In genomic region chr1:178951600-178951999, GRCh38 we compare ENCODE assay signal across 16 cellular contexts.
A peak's percentile ranks its signal among the peaks of the same experiment; 100 is the strongest.
DNase-seq lines count a peak whose midpoint lies in the region; ATAC-seq and TF ChIP-seq lines count a peak whose summit lies in the region.
"Had no signal": no experiment of that assay in that cellular context is flagged by ENCODE, and none has a peak within 500 bp of the region (broad histone marks: within the 10 kb centered on the region; RNA-seq: fewer than 3 reads in every experiment).

No MANE protein-coding gene starts in this region.

- no TSS peak for BruUV-seq in mammary epithelial cell (replicated peaks; lab: Mats Ljungman, UMichigan)

- no peak for TF ChIP-seq CTCF in GM23338 (conservative IDR thresholded peaks at IDR 0.05; ENCODE audit: low read depth in 2 of 2)
- TF ChIP-seq CTCF in body of pancreas (IDR thresholded peaks at IDR 0.05) = no peak
- TF ChIP-seq CTCF in prostate gland (IDR thresholded peaks at IDR 0.05) = no peak
- TF ChIP-seq CTCF in mammary epithelial cell (conservative IDR thresholded peaks at IDR 0.05 in 1 of 2, IDR thresholded peaks at IDR 0.05 in 1 of 2; ENCODE audit: extremely low read depth in 1 of 2, insufficient read depth in 1 of 2, low read depth in 1 of 2, low read length in 2 of 2) = no peak

- DNase-seq in GM23338 (ENCODE audit: low spot score) (no peak), body of pancreas (no peak), prostate gland (ENCODE audit: low spot score) (peak; percentile 51), mammary epithelial cell (no peak), ACHN (no peak), NCI-H1092 (lab: John Stamatoyannopoulos, UW) (no peak)
- DNase-seq: BE2C; CD4-positive, alpha-beta memory T cell; DMS153; DMS79 treated with DMSO at 0.1 percent for 48 hours; EL had no signal

- no peak overlapping the region for H3K27ac ChIP-seq in GM23338 (ENCODE audit: low read depth)
- H3K27ac ChIP-seq in body of pancreas = peak overlapping the region in 3 of 4 donors; percentile 63 to 79 (median 72)
- H3K27ac ChIP-seq in muscle layer of colon (ENCODE audit: low read depth, low read length) = peak overlapping the region; percentile 29
- peak overlapping the region in 1 of 2 donors; percentile 23 for H3K27ac ChIP-seq in prostate gland
- H3K27ac ChIP-seq in mammary epithelial cell (ENCODE audit: insufficient read depth, low read depth, low read length) = no peak overlapping the region
- H3K27ac ChIP-seq: C4-2B had no signal

- H3F3A ChIP-seq in GM23338 (replicated peaks; ENCODE audit: low read depth) = no peaks in the 10 kb centered on the region

- H3K9me2 ChIP-seq in GM23338 (ENCODE audit: insufficient read depth) = no peaks in the 10 kb centered on the region; the same call in 1 of the 2 replicates

- no peak overlapping the region for H3K4me2 ChIP-seq in GM23338
- H3K4me2 ChIP-seq in mammary epithelial cell (ENCODE audit: insufficient read depth, low read depth, low read length) = no peak overlapping the region

- H3K4me1 Mint-ChIP-seq in GM23338 = peaks cover under 1% of the 10 kb centered on the region; the same call in 1 of the 3 replicates
- H3K4me1 Mint-ChIP-seq: CD4-positive, alpha-beta memory T cell had no signal

- no peaks in the 10 kb centered on the region for H3K27me3 ChIP-seq in GM23338 (ENCODE audit: insufficient read depth)
- H3K27me3 ChIP-seq in body of pancreas = no peaks in the 10 kb centered on the region
- no peaks in the 10 kb centered on the region for H3K27me3 ChIP-seq in muscle layer of colon (ENCODE audit: control insufficient read depth in 1 of 2, insufficient read depth in 2 of 2, low read length in 2 of 2)
- no peaks in the 10 kb centered on the region for H3K27me3 ChIP-seq in prostate gland (replicated peaks; ENCODE audit: insufficient read depth)
- no peaks in the 10 kb centered on the region for H3K27me3 ChIP-seq in mammary epithelial cell (ENCODE audit: insufficient read depth, low read length)
- H3K27me3 ChIP-seq: BE2C had no signal

- 0 out of 2 replicates have a peak overlapping the region, but pooled peaks have one; percentile 76 for H3K27ac Mint-ChIP-seq in GM23338
- H3K27ac Mint-ChIP-seq: CD4-positive, alpha-beta memory T cell had no signal

- in situ Hi-C loops in mammary epithelial cell (cut with MboI; ENCODE audit: low sequenced_read_pairs in 2 of 2) (no loop called here), ACHN (cut with HindIII; ENCODE audit: low pct_ligation_motif_present, low pct_unique_long_range_greater_than_20kb, low sequenced_read_pairs) (no loop called here)

- ATAC-seq in GM23338 = no peak
- no peak for ATAC-seq in body of pancreas
- no peak for ATAC-seq in HG03139 (IDR thresholded peaks at IDR 0.05; ENCODE audit: unreplicated experiment)
- ATAC-seq: HCT116 had no signal

- no peaks in the 10 kb centered on the region for H3K4me1 ChIP-seq in GM23338 (ENCODE audit: insufficient read depth)
- peaks cover 18% of the 10 kb centered on the region for H3K4me1 ChIP-seq in body of pancreas
- peaks cover 50% of the 10 kb centered on the region for H3K4me1 ChIP-seq in muscle layer of colon (ENCODE audit: insufficient read depth, low read length)
- no peaks in the 10 kb centered on the region for H3K4me1 ChIP-seq in prostate gland (replicated peaks)
- H3K4me1 ChIP-seq in mammary epithelial cell (ENCODE audit: insufficient read depth, low read length) = no peaks in the 10 kb centered on the region
- H3K4me1 ChIP-seq: BE2C had no signal

- no peaks in the 10 kb centered on the region for H3K27me3 Mint-ChIP-seq in GM23338 (ENCODE audit: insufficient read depth, low read depth, poor library complexity)

- H3K9me3 Mint-ChIP-seq in GM23338 = no peaks in the 10 kb centered on the region; the same call in 2 of the 3 replicates
- H3K9me3 Mint-ChIP-seq: IgD-negative memory B cell had no signal

- intact Hi-C loops in body of pancreas (cut with DNase I) (no loop called here), prostate gland (cut with DNase I) (loop anchor here (5.0 kb wide), 1 partner anchor 79 kb away; the partner anchor contains the start of gene ANGPTL1), mammary epithelial cell (cut with micrococcal nuclease) (no loop called here)

- no peak overlapping the region for H2AFZ ChIP-seq in GM23338
- no peak overlapping the region for H2AFZ ChIP-seq in mammary epithelial cell (ENCODE audit: low read depth, low read length)

- no peak overlapping the region for H3K4me3 Mint-ChIP-seq in GM23338
- H3K4me3 Mint-ChIP-seq: CD4-positive, alpha-beta memory T cell; IgD-negative memory B cell had no signal

- WGBS in body of pancreas, 2 donors = 79 to 87% methylated on average over 4 of the region's 4 CpGs
- whole genome bisulfite sequencing in prostate gland = 21% methylated on average over 4 of the region's 4 CpGs
- 100% methylated on average over 4 of the region's 4 CpGs for WGBS in mammary epithelial cell (ENCODE audit: low coverage, missing lambda C conversion rate)

- H3K79me2 ChIP-seq in GM23338 (replicated peaks; ENCODE audit: insufficient read depth) (no peaks in the 10 kb centered on the region), mammary epithelial cell (ENCODE audit: insufficient read depth, low read length) (no peaks in the 10 kb centered on the region)

- H3K9ac ChIP-seq in muscle layer of colon (ENCODE audit: low read length) = no peak overlapping the region
- H3K9ac ChIP-seq in mammary epithelial cell (ENCODE audit: insufficient read depth, low read length) = no peak overlapping the region

- dilution Hi-C loops in mammary epithelial cell (cut with HindIII; ENCODE audit: low sequenced_read_pairs) = no loop called here

- H3K9me3 ChIP-seq in body of pancreas (no peaks in the 10 kb centered on the region), muscle layer of colon (ENCODE audit: low read length) (no peaks in the 10 kb centered on the region), prostate gland (no peaks in the 10 kb centered on the region), mammary epithelial cell (replicated peaks; ENCODE audit: insufficient read depth, low read length) (no peaks in the 10 kb centered on the region)
- H3K9me3 ChIP-seq: BE2C had no signal

- H4K20me1 ChIP-seq in GM23338 (replicated peaks; ENCODE audit: insufficient read depth) (no peaks in the 10 kb centered on the region), mammary epithelial cell (ENCODE audit: insufficient read depth, low read length) (no peaks in the 10 kb centered on the region)

- CTCF ChIA-PET in mammary epithelial cell (lab: Charles Lee; ENCODE audit: low non-redundant PET) = no interaction called here

- H3K36me3 ChIP-seq in GM23338 (ENCODE audit: insufficient read depth) = no peaks in the 10 kb centered on the region
- H3K36me3 ChIP-seq in body of pancreas (replicated peaks in 1 of 2; ENCODE audit: insufficient read depth in 1 of 2, low read depth in 2 of 2) = no peaks in the 10 kb centered on the region
- H3K36me3 ChIP-seq in muscle layer of colon (ENCODE audit: insufficient read depth, low read length) = no peaks in the 10 kb centered on the region
- no peaks in the 10 kb centered on the region for H3K36me3 ChIP-seq in prostate gland
- no peaks in the 10 kb centered on the region for H3K36me3 ChIP-seq in mammary epithelial cell (ENCODE audit: insufficient read depth, low read length)
- H3K36me3 ChIP-seq: BE2C had no signal

- H3K36me3 Mint-ChIP-seq in GM23338 (ENCODE audit: low read depth) = no peaks in the 10 kb centered on the region
- H3K36me3 Mint-ChIP-seq: CD4-positive, alpha-beta memory T cell; IgD-negative memory B cell had no signal

- no peak overlapping the region for H3K4me3 ChIP-seq in GM23338
- no peak overlapping the region for H3K4me3 ChIP-seq in body of pancreas
- no peak overlapping the region for H3K4me3 ChIP-seq in muscle layer of colon (ENCODE audit: low read depth in 1 of 2, low read length in 2 of 2)
- no peak overlapping the region for H3K4me3 ChIP-seq in prostate gland
- no peak overlapping the region for H3K4me3 ChIP-seq in mammary epithelial cell (replicated peaks in 1 of 3; ENCODE audit: insufficient read depth in 1 of 3, low read depth in 2 of 3, low read length in 3 of 3)

- TF ChIP-seq POLR2A in body of pancreas (IDR thresholded peaks at IDR 0.05) (no peak), prostate gland (IDR thresholded peaks at IDR 0.05) (no peak)

TF ChIP-seq in GM23338, 12 proteins besides CTCF, POLR2A, EP300 and RAD21 (continues in another document):
- no peak for TF ChIP-seq CREB1 (CRISPR knock-in tag; IDR thresholded peaks at IDR 0.05; ENCODE audit: low read depth)

Comparison
In these comparisons a context has a peak if more than half of its experiments do, and no peak if none do; other contexts are left out.
1. H3K27ac ChIP-seq: peak in body of pancreas (3 of 4) and muscle layer of colon (single experiment); none in GM23338 (single experiment) and mammary epithelial cell (single experiment).